ENCODE assay signal across 8 cellular contexts in the genomic region with DNA sequence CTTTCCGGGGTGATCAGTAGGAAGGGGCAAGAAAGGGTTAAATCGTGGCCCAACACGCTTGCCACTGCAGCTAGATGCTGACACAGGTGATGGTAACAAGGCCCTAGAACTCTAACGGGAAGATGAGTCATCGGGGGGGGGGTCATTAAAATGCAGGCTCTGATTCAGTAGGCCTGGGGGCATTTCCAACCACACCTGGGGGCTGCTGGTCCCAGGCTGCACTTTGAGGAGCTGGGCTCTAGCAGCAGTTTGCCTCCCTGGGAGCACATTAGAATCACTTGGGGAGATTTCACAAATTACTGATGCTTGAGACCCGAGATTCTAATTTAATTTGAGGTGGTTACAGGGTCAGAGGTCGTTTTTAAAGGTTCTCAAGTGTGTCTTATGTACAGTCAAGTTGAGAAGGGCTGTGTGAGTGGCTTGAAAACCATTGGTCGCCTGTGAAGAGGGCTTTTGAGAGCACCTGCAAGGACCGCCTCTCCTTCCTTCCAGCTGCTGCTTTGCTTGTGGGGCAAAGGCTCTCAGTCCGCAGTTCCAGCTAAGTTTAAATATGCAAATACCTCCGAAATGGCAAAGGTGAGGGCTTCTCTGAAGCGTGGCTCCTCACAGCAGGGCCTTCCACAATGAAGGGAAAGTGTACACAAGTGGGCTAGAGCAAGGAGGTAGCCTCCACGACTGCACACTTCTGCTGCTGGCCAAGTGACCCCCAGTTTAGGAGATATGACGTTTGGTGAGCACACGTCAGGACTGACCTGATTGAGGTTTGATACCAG.
A peak's percentile ranks its signal among the peaks of the same experiment; 100 is the strongest.
DNase-seq lines count a peak whose midpoint lies in the region; ATAC-seq and TF ChIP-seq lines count a peak whose summit lies in the region.

No MANE protein-coding gene starts in this region.

- intact Hi-C loops in A673 (cut with micrococcal nuclease; ENCODE audit: unreplicated experiment) = no loop called here

- no peaks in the 10 kb centered on the region for H3K9me3 Mint-ChIP-seq in naive B cell
- H3K9me3 Mint-ChIP-seq in activated T-cell treated with anti-CD3 and anti-CD28 coated beads, Interleukin-2, amount 50 U/mL, for 4 hours = no peaks in the 10 kb centered on the region

- H3K27me3 ChIP-seq in A673 (replicated peaks; ENCODE audit: insufficient read depth, low read depth, low read length, poor library complexity) = peaks cover 5% of the 10 kb centered on the region

- no peak for TF ChIP-seq CTCF in A673 (conservative IDR thresholded peaks at IDR 0.05; ENCODE audit: low read depth, low read length)

- POLR2A ChIA-PET in A673 (lab: Charles Lee; ENCODE audit: low non-redundant PET) = no interaction called here

- peak; percentile 21 for TF ChIP-seq POLR2A in GM18951 (IDR thresholded peaks at IDR 0.05; ENCODE audit: extremely low read depth, insufficient read depth, insufficient read length)

- CTCF ChIA-PET in A673 (lab: Charles Lee) = no interaction called here

- peak overlapping the region in 6 of 8 donors; percentile 35 to 87 (median 58) for H3K4me3 Mint-ChIP-seq in naive B cell
- no peak overlapping the region for H3K4me3 Mint-ChIP-seq in activated T-cell treated with anti-CD3 and anti-CD28 coated beads, Interleukin-2, amount 50 U/mL, for 4 hours

- ATAC-seq in HG02759 (IDR thresholded peaks at IDR 0.05; ENCODE audit: unreplicated experiment) = peak; percentile 92
- ATAC-seq in naive B cell (ENCODE audit: low read depth in 2 of 2) = peak; percentile 92 to 93
- ATAC-seq in activated T-cell treated with anti-CD3 and anti-CD28 coated beads, Interleukin-2, amount 50 U/mL, for 4 hours = no peak

- H3K4me1 ChIP-seq in A673 (ENCODE audit: insufficient read depth, low read length, poor library complexity, severe bottlenecking) = no peaks in the 10 kb centered on the region

- H3K27ac ChIP-seq in A673 (ENCODE audit: low read depth, low read length, poor library complexity, severe bottlenecking) = no peak overlapping the region

- DNase-seq in NCI-H2029 treated with DMSO at 0.1 percent for 48 hours (lab: John Stamatoyannopoulos, UW) (peak; percentile 28), naive B cell (peak; percentile 39), NCI-H748 treated with DMSO at 0.1 percent for 48 hours (lab: John Stamatoyannopoulos, UW) (no peak), A673 (ENCODE audit: low spot score) (no peak)
- DNase-seq in effector CD8-positive, alpha-beta T cell (lab: John Stamatoyannopoulos, UW) = no peak
- no peak for DNase-seq in activated T-cell treated with anti-CD3 and anti-CD28 coated beads, Interleukin-2, amount 50 U/mL, for 4 hours

- no peaks in the 10 kb centered on the region for H3K36me3 Mint-ChIP-seq in naive B cell
- no peaks in the 10 kb centered on the region for H3K36me3 Mint-ChIP-seq in activated T-cell treated with anti-CD3 and anti-CD28 coated beads, Interleukin-2, amount 50 U/mL, for 4 hours (ENCODE audit: insufficient read depth)

- H3K36me3 ChIP-seq in A673 (ENCODE audit: insufficient read depth, low read length, poor library complexity, severe bottlenecking) = no peaks in the 10 kb centered on the region

- no peaks in the 10 kb centered on the region for H3K9me3 ChIP-seq in A673 (ENCODE audit: low read depth, low read length, poor library complexity, severe bottlenecking)

- no TSS peak for BruUV-seq in A673 (replicated peaks; lab: Mats Ljungman, UMichigan)

- H3K27me3 Mint-ChIP-seq in naive B cell = no peaks in the 10 kb centered on the region
- H3K27me3 Mint-ChIP-seq in activated T-cell treated with anti-CD3 and anti-CD28 coated beads, Interleukin-2, amount 50 U/mL, for 4 hours (ENCODE audit: low read depth) = no peaks in the 10 kb centered on the region

- peaks cover 32 to 63% (median 34%) of the 10 kb centered on the region in 3 donors for H3K4me1 Mint-ChIP-seq in naive B cell
- no peaks in the 10 kb centered on the region for H3K4me1 Mint-ChIP-seq in activated T-cell treated with anti-CD3 and anti-CD28 coated beads, Interleukin-2, amount 50 U/mL, for 4 hours (ENCODE audit: low read depth)

- in situ Hi-C loops in GM18951 (cut with MboI; ENCODE audit: low sequenced_read_pairs, unreplicated experiment) = no loop called here

- H3K4me3 ChIP-seq in A673 (ENCODE audit: low read depth, low read length, poor library complexity, severe bottlenecking) = no peak overlapping the region

- peak overlapping the region in 4 of 6 donors; percentile 33 to 79 (median 58) for H3K27ac Mint-ChIP-seq in naive B cell

Comparison
In these comparisons a context has a peak if more than half of its experiments do, and no peak if none do; other contexts are left out.
1. ATAC-seq: peak in HG02759 (single experiment) and naive B cell (2 of 2); none in activated T-cell treated with anti-CD3 and anti-CD28 coated beads, Interleukin-2, amount 50 U/mL, for 4 hours (0 of 2).
2. DNase-seq: peak in NCI-H2029 treated with DMSO at 0.1 percent for 48 hours (single experiment) and naive B cell (single experiment); none in effector CD8-positive, alpha-beta T cell (single experiment), activated T-cell treated with anti-CD3 and anti-CD28 coated beads, Interleukin-2, amount 50 U/mL, for 4 hours (single experiment), NCI-H748 treated with DMSO at 0.1 percent for 48 hours (single experiment) and A673 (single experiment).